ENCODE assay signal across 1 cellular context in the genomic region with DNA sequence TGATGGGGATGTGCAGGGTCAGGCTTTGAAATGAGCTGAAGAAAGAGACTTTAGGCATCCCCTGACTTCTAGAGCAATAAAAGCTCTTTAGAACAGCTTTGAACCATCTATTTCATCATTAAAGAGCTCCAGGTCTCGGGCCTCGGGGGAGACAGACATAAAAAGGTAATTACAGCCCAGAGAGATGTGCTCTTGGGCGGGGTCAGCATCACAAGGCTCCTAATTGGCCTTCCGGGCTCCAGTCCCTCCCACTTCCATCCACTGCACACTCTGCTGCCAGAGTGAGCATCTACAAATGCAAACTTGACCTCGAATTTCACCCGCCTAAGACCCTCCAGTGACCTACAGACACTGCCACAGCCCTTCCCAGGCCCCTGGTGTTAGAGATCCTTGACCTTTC.
TF ChIP-seq lines count a peak whose summit lies in the region.

No MANE protein-coding gene starts in this region.

TF ChIP-seq in SK-N-SH treated with all-trans-retinoic acid at 6 μM for 48 hours, 23 proteins besides CTCF, POLR2A, EP300 and RAD21 (continued from another document):
- TF ChIP-seq, protein P1, sequence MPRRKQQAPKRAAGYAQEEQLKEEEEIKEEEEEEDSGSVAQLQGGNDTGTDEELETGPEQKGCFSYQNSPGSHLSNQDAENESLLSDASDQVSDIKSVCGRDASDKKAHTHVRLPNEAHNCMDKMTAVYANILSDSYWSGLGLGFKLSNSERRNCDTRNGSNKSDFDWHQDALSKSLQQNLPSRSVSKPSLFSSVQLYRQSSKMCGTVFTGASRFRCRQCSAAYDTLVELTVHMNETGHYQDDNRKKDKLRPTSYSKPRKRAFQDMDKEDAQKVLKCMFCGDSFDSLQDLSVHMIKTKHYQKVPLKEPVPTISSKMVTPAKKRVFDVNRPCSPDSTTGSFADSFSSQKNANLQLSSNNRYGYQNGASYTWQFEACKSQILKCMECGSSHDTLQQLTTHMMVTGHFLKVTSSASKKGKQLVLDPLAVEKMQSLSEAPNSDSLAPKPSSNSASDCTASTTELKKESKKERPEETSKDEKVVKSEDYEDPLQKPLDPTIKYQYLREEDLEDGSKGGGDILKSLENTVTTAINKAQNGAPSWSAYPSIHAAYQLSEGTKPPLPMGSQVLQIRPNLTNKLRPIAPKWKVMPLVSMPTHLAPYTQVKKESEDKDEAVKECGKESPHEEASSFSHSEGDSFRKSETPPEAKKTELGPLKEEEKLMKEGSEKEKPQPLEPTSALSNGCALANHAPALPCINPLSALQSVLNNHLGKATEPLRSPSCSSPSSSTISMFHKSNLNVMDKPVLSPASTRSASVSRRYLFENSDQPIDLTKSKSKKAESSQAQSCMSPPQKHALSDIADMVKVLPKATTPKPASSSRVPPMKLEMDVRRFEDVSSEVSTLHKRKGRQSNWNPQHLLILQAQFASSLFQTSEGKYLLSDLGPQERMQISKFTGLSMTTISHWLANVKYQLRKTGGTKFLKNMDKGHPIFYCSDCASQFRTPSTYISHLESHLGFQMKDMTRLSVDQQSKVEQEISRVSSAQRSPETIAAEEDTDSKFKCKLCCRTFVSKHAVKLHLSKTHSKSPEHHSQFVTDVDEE (CRISPR knock-in tag; IDR thresholded peaks at IDR 0.05) = no peak
- no peak for TF ChIP-seq TOX (CRISPR knock-in tag; IDR thresholded peaks at IDR 0.05; ENCODE audit: borderline replicate concordance)
